Comparison of ENCODE assay signal across 6 cellular contexts in the genomic region with DNA sequence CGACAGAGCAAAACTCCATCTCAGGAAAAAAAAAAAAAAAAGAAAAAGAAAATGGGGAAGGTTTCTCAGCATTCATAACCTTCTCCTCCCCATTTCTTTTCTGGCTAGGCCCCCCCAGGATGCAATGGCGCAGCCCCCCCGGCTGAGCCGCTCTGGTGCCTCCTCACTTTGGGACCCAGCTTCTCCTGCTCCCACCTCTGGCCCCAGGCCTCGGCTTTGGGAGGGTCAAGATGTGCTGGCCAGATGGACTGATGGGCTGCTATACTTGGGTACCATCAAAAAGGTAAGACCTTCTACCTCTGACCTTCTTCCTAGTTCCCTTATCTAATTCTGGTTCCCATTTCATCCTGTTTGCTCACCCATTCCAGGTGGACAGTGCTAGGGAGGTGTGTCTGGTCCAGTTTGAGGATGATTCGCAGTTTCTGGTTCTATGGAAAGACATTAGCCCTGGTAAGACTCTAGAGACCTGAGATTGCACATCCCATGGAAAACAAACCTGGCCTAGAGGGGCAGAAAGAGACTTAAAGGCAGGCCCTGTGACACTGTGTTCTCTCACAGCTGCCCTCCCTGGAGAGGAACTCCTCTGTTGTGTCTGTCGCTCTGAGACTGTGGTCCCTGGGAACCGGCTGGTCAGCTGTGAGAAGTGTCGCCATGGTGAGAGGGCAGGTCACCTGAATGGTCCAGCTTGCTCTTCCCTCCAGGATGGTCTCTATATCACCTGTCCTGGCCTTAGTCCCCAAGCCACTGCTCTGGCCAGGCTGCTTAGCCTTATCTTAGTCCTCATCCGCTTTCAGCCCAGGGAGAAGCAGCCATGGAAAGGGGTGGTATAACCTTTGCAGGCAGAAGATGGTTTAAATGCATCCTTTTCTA. TPM values are rescaled to one million over a fixed set of nuclear protein-coding genes. Genes with fewer than 3 reads are reported as not detected.
DNase-seq lines count a peak whose midpoint lies in the region; ATAC-seq and TF ChIP-seq lines count a peak whose summit lies in the region.

No MANE protein-coding gene starts in this region.

- no peak overlapping the region for H3K27ac ChIP-seq in mesendoderm (ENCODE audit: low read depth, low read length)

- H3K27me3 ChIP-seq in Caco-2 (replicated peaks; ENCODE audit: control insufficient read depth, insufficient read depth, low read length) (no peaks in the 10 kb centered on the region), mesendoderm (ENCODE audit: insufficient read depth, low read length, poor library complexity) (no peaks in the 10 kb centered on the region)

- no peak overlapping the region for H3K4ac ChIP-seq in mesendoderm (ENCODE audit: low read depth, low read length)

- TF ChIP-seq CTCF in Caco-2 (IDR thresholded peaks at IDR 0.05; ENCODE audit: insufficient read depth in 1 of 2, low read depth in 1 of 2, low read length in 1 of 2, severe bottlenecking in 1 of 2, unreplicated experiment in 1 of 2) (no peak), nephron (IDR thresholded peaks at IDR 0.05; ENCODE audit: unreplicated experiment in 3 of 3) (no peak)

- peak overlapping the region; percentile 96 for H3K4me3 Mint-ChIP-seq in Caco-2 (ENCODE audit: unreplicated experiment)
- H3K4me3 Mint-ChIP-seq in activated T-helper 17 cell treated with anti-CD3 and anti-CD28 coated beads, Interleukin-2, amount 50 U/mL, for 72 hours: peak overlapping the region; percentile 96
- peak overlapping the region; percentile 81 to 90 (median 89) for H3K4me3 Mint-ChIP-seq in nephron

- H3K9me3 Mint-ChIP-seq in Caco-2 (ENCODE audit: unreplicated experiment): no peaks in the 10 kb centered on the region
- no peaks in the 10 kb centered on the region for H3K9me3 Mint-ChIP-seq in activated T-helper 17 cell treated with anti-CD3 and anti-CD28 coated beads, Interleukin-2, amount 50 U/mL, for 72 hours
- H3K9me3 Mint-ChIP-seq in nephron: no peaks in the 10 kb centered on the region

- CTCF ChIA-PET in Caco-2 (lab: Charles Lee): no interaction called here

- H2BK15ac ChIP-seq in mesendoderm (replicated peaks; ENCODE audit: low read depth): no peak overlapping the region

- H2BK120ac ChIP-seq in mesendoderm (ENCODE audit: low read depth, low read length): no peak overlapping the region

- H3K4me1 ChIP-seq in Caco-2 (peaks cover 25% of the 10 kb centered on the region), mesendoderm (ENCODE audit: control insufficient read depth, low read depth, low read length) (no peaks in the 10 kb centered on the region)

- no peak overlapping the region for H3K23ac ChIP-seq in mesendoderm (ENCODE audit: low read length)

- H3K9ac ChIP-seq in mesendoderm (ENCODE audit: low read length): no peak overlapping the region

- ATAC-seq in activated T-helper 17 cell treated with anti-CD3 and anti-CD28 coated beads, Interleukin-2, amount 50 U/mL, for 72 hours (replicated peaks): no peak
- no peak for ATAC-seq in GM18873 (IDR thresholded peaks at IDR 0.05; ENCODE audit: low FRiP score, unreplicated experiment)

- H3K79me2 ChIP-seq in mesendoderm (ENCODE audit: control insufficient read depth, insufficient read depth, low read length): peaks cover 22% of the 10 kb centered on the region

- no CpG with 5 or more reads among the region's 10 CpGs for WGBS in mesendoderm (ENCODE audit: extremely low coverage, insufficient coverage, low lambda C conversion rate)

- H2BK5ac ChIP-seq in mesendoderm (ENCODE audit: low read length): no peak overlapping the region

- H2AK5ac ChIP-seq in mesendoderm (ENCODE audit: low read length): no peak overlapping the region

- no peak overlapping the region for H3K56ac ChIP-seq in mesendoderm (ENCODE audit: low read length)

- DNase-seq in Caco-2 (no peak), KG1 (lab: John Stamatoyannopoulos, UW) (no peak), mesendoderm (no peak)

- peak overlapping the region; percentile 99 for H3K27ac Mint-ChIP-seq in Caco-2 (ENCODE audit: unreplicated experiment)
- peak overlapping the region; percentile 78 for H3K27ac Mint-ChIP-seq in activated T-helper 17 cell treated with anti-CD3 and anti-CD28 coated beads, Interleukin-2, amount 50 U/mL, for 72 hours
- H3K27ac Mint-ChIP-seq in nephron: peak overlapping the region; percentile 68 to 88 (median 72)

- H3K9me3 ChIP-seq in Caco-2: no peaks in the 10 kb centered on the region

- intact Hi-C loops in Caco-2 (cut with micrococcal nuclease; ENCODE audit: unreplicated experiment): no loop called here

- H3K4me1 Mint-ChIP-seq in Caco-2 (ENCODE audit: low read depth, unreplicated experiment) (peaks cover 13% of the 10 kb centered on the region), nephron (peaks cover 38% of the 10 kb centered on the region)
- H3K4me1 Mint-ChIP-seq in activated T-helper 17 cell treated with anti-CD3 and anti-CD28 coated beads, Interleukin-2, amount 50 U/mL, for 72 hours: peaks cover 44% of the 10 kb centered on the region

- no peak overlapping the region for H4K8ac ChIP-seq in mesendoderm (ENCODE audit: low read depth, low read length)

- no peak overlapping the region for H3K4me3 ChIP-seq in Caco-2 (ENCODE audit: low read depth, low read length)
- no peak overlapping the region for H3K4me3 ChIP-seq in mesendoderm (ENCODE audit: low read length)

- POLR2A ChIA-PET in Caco-2 (lab: Charles Lee): interaction anchor here (0.6 kb wide), 1 partner anchor 94 kb away, joined by 4 read pairs; no protein-coding TSS in a partner anchor

- peaks cover 4% of the 10 kb centered on the region for H3K36me3 ChIP-seq in Caco-2 (ENCODE audit: control insufficient read depth, insufficient read depth, low read length)
- H3K36me3 ChIP-seq in mesendoderm (ENCODE audit: control insufficient read depth, insufficient read depth, low read length): peaks cover 3% of the 10 kb centered on the region

- no peak overlapping the region for H4K5ac ChIP-seq in mesendoderm (ENCODE audit: low read length)

- H3K4me2 ChIP-seq in mesendoderm (ENCODE audit: low read length): no peak overlapping the region

- H3K36me3 Mint-ChIP-seq in Caco-2 (ENCODE audit: insufficient read depth, unreplicated experiment) (peaks cover 68% of the 10 kb centered on the region), nephron (ENCODE audit: low read depth) (peaks cover 33% of the 10 kb centered on the region)
- H3K36me3 Mint-ChIP-seq in activated T-helper 17 cell treated with anti-CD3 and anti-CD28 coated beads, Interleukin-2, amount 50 U/mL, for 72 hours (ENCODE audit: low read depth): peaks cover 75% of the 10 kb centered on the region

- H3K18ac ChIP-seq in mesendoderm (ENCODE audit: low read length): no peak overlapping the region

- BruUV-seq in Caco-2 (replicated peaks; lab: Mats Ljungman, UMichigan): no TSS peak

- peaks cover 16% of the 10 kb centered on the region for H3K79me1 ChIP-seq in mesendoderm (ENCODE audit: low read length)

- no peaks in the 10 kb centered on the region for H3K27me3 Mint-ChIP-seq in Caco-2 (ENCODE audit: insufficient read depth, unreplicated experiment)
- no peaks in the 10 kb centered on the region for H3K27me3 Mint-ChIP-seq in activated T-helper 17 cell treated with anti-CD3 and anti-CD28 coated beads, Interleukin-2, amount 50 U/mL, for 72 hours
- no peaks in the 10 kb centered on the region for H3K27me3 Mint-ChIP-seq in nephron (ENCODE audit: low read depth)

RNA-seq across cellular contexts. Expression of gene PHF1, which starts 1.6 kb away (rescaled TPM):
- total RNA-seq in Caco-2 (2022): 23.6 and 26.4 TPM in 2 replicates
- 100 to 1,000 TPM in 1 of 2 donors, 10 to 100 TPM in 1; 27.2 to 133 TPM for total RNA-seq in activated T-helper 17 cell treated with anti-CD3 and anti-CD28 coated beads, Interleukin-2, amount 50 U/mL, for 72 hours
- 22.8 TPM for polyA plus RNA-seq in mesendoderm (2013, experiment 1 of 2)
- 22.2 TPM for polyA plus RNA-seq in mesendoderm (2013, experiment 2 of 2)

RNA-seq across cellular contexts. Expression of gene CUTA, which starts 5.5 kb away (rescaled TPM):
- total RNA-seq in Caco-2 (2022): 166 and 177 TPM in 2 replicates
- total RNA-seq in activated T-helper 17 cell treated with anti-CD3 and anti-CD28 coated beads, Interleukin-2, amount 50 U/mL, for 72 hours: 100 to 1,000 TPM; 163 to 248 TPM
- 227 TPM for polyA plus RNA-seq in mesendoderm (2013, experiment 1 of 2)
- polyA plus RNA-seq in mesendoderm (2013, experiment 2 of 2): 219 TPM

RNA-seq across cellular contexts. Expression of gene SYNGAP1, which starts 7.5 kb away (rescaled TPM):
- 17.1 and 18.3 TPM in 2 replicates for total RNA-seq in Caco-2 (2022)
- total RNA-seq in activated T-helper 17 cell treated with anti-CD3 and anti-CD28 coated beads, Interleukin-2, amount 50 U/mL, for 72 hours: 100 to 1,000 TPM in 1 of 2 donors, 10 to 100 TPM in 1; 43.2 to 156 TPM
- 42.1 TPM for polyA plus RNA-seq in mesendoderm (2013, experiment 1 of 2)
- polyA plus RNA-seq in mesendoderm (2013, experiment 2 of 2): 54.9 TPM

RNA-seq across cellular contexts. Expression of gene KIFC1, which starts 20.8 kb away (rescaled TPM):
- total RNA-seq in Caco-2 (2022): 65.3 and 65.4 TPM in 2 replicates
- total RNA-seq in activated T-helper 17 cell treated with anti-CD3 and anti-CD28 coated beads, Interleukin-2, amount 50 U/mL, for 72 hours: 100 to 1,000 TPM; 101 to 108 TPM
- 44.8 TPM for polyA plus RNA-seq in mesendoderm (2013, experiment 1 of 2)
- 46.4 TPM for polyA plus RNA-seq in mesendoderm (2013, experiment 2 of 2)

RNA-seq across cellular contexts. Expression of gene ZBTB9, which starts 42.0 kb away (rescaled TPM):
- 11.4 and 12.5 TPM in 2 replicates for total RNA-seq in Caco-2 (2022)
- total RNA-seq in activated T-helper 17 cell treated with anti-CD3 and anti-CD28 coated beads, Interleukin-2, amount 50 U/mL, for 72 hours: 10 to 100 TPM; 11.6 to 12.5 TPM
- polyA plus RNA-seq in mesendoderm (2013, experiment 1 of 2): 15.1 TPM
- polyA plus RNA-seq in mesendoderm (2013, experiment 2 of 2): 15.5 TPM
